In genomic region chr6:90093558-90094073, GRCh38 we compare ENCODE assay signal across 26 cellular contexts.
"Had no signal": no experiment of that assay in that cellular context is flagged by ENCODE, and none has a peak within 500 bp of the region (broad histone marks: within the 10 kb centered on the region; RNA-seq: fewer than 3 reads in every experiment).

No MANE protein-coding gene starts in this region.

- H3K27me3 Mint-ChIP-seq: activated CD4-positive, alpha-beta T cell treated with anti-CD3 and anti-CD28 coated beads, Interleukin-2, amount 10 ng/mL, durations not matched to agents 7 days and 5 days; activated naive CD8-positive, alpha-beta T cell treated with anti-CD3 and anti-CD28 coated beads, Interleukin-2, amount 10 ng/mL, durations not matched to agents 7 days and 5 days; type B pancreatic cell had no signal

- ATAC-seq: activated CD8-positive, alpha-beta memory T cell treated with anti-CD3 and anti-CD28 coated beads, Interleukin-2, amount 10 ng/mL, durations not matched to agents 7 days and 5 days; gastrocnemius medialis; pancreas had no signal

- H3K9me3 Mint-ChIP-seq: activated CD4-positive, alpha-beta memory T cell treated with anti-CD3 and anti-CD28 coated beads, Interleukin-2, amount 10 ng/mL, durations not matched to agents 7 days and 5 days; activated naive CD8-positive, alpha-beta T cell treated with anti-CD3 and anti-CD28 coated beads, Interleukin-2, amount 10 ng/mL, durations not matched to agents 7 days and 5 days; neural crest cell; type B pancreatic cell had no signal

- H3K4me3 Mint-ChIP-seq: activated CD4-positive, alpha-beta memory T cell treated with anti-CD3 and anti-CD28 coated beads, Interleukin-2, amount 10 ng/mL, durations not matched to agents 7 days and 5 days; activated CD4-positive, alpha-beta T cell treated with anti-CD3 and anti-CD28 coated beads, Interleukin-2, amount 10 ng/mL, durations not matched to agents 7 days and 5 days; activated CD8-positive, alpha-beta memory T cell treated with anti-CD3 and anti-CD28 coated beads, Interleukin-2, amount 10 ng/mL, durations not matched to agents 7 days and 5 days; neural crest cell; T-helper 1 cell treated with Interleukin-12 subunit alpha and Interleukin-12 subunit beta and Interleukin-4 antibody, amounts not matched to agents 30 μg/mL and 1 μg/mL, for 36 hours; type B pancreatic cell had no signal

- DNase-seq: activated CD4-positive, alpha-beta memory T cell treated with anti-CD3 and anti-CD28 coated beads, Interleukin-2, amount 10 ng/mL, durations not matched to agents 7 days and 5 days; activated CD4-positive, alpha-beta T cell treated with anti-CD3 and anti-CD28 coated beads, Interleukin-2, amount 10 ng/mL, durations not matched to agents 7 days and 5 days; activated CD8-positive, alpha-beta memory T cell treated with anti-CD3 and anti-CD28 coated beads, Interleukin-2, amount 10 ng/mL, durations not matched to agents 7 days and 5 days; activated effector memory CD4-positive, alpha-beta T cell treated with Interleukin-2 at 50 U/mL for 16 hours; activated naive CD8-positive, alpha-beta T cell treated with anti-CD3 and anti-CD28 coated beads, Interleukin-2, amount 10 ng/mL, durations not matched to agents 7 days and 5 days; amniotic stem cell; brain microvascular endothelial cell; dorsolateral prefrontal cortex; effector memory CD4-positive, alpha-beta T cell; gastrocnemius medialis; glutamatergic neuron; left ventricle myocardium inferior; nucleus accumbens; pancreas; sigmoid colon; small intestine; stimulated activated CD4-positive, alpha-beta T cell treated with anti-CD3 and anti-CD28 coated beads, Interleukin-1b, Interleukin-23, amount 100 ng/mL, for 48 hours; stimulated activated CD4-positive, alpha-beta T cell treated with anti-CD3 and anti-CD28 coated beads, Interleukin-4, amount 100 ng/mL, for 4 hours; stimulated activated CD8-positive, alpha-beta memory T cell treated with anti-CD3 and anti-CD28 coated beads, Interleukin-4, amount 100 ng/mL, for 48 hours; stimulated activated naive CD4-positive, alpha-beta T cell; SW 1271; T-helper 9 cell; uterus had no signal

- H3K27ac Mint-ChIP-seq: activated CD4-positive, alpha-beta memory T cell treated with anti-CD3 and anti-CD28 coated beads, Interleukin-2, amount 10 ng/mL, durations not matched to agents 7 days and 5 days; activated CD4-positive, alpha-beta T cell treated with anti-CD3 and anti-CD28 coated beads, Interleukin-2, amount 10 ng/mL, durations not matched to agents 7 days and 5 days; activated CD8-positive, alpha-beta memory T cell treated with anti-CD3 and anti-CD28 coated beads, Interleukin-2, amount 10 ng/mL, durations not matched to agents 7 days and 5 days; T-helper 1 cell treated with Interleukin-12 subunit alpha and Interleukin-12 subunit beta and Interleukin-4 antibody, amounts not matched to agents 30 μg/mL and 1 μg/mL, for 36 hours; type B pancreatic cell had no signal
